Comparison of ENCODE assay signal across 1 cellular context in the genomic region with DNA sequence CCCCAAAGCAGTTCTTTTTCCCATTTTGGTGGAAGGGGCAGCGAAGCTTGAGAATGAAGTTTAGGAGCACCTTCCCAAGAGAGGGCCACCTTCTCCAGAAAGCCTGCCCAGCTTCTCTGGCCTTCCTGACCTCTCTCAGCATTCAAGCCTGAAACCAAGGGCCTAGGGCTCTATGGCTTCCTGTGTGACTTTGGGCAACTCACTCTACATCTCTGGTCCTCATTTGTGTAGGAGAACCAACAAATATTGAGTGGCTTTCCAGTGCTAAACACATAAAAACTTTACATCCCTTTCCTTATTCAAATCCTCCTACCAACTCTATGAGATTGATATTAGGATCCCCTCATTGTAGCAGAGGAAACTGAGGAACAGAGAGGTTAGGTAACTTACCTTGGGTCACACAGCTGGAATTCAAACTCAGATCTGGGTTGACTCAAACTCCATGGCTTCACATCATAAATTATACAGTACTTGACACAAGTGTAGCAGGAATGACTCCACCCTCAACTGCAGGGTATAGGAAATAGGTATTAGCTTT.
TF ChIP-seq lines count a peak whose summit lies in the region.

No MANE protein-coding gene starts in this region.

TF ChIP-seq in HepG2, 621 proteins besides CTCF, POLR2A, EP300 and RAD21:
- no peak for TF ChIP-seq HOXA5 (CRISPR knock-in tag; IDR thresholded peaks at IDR 0.05)
- TF ChIP-seq, protein P1, sequence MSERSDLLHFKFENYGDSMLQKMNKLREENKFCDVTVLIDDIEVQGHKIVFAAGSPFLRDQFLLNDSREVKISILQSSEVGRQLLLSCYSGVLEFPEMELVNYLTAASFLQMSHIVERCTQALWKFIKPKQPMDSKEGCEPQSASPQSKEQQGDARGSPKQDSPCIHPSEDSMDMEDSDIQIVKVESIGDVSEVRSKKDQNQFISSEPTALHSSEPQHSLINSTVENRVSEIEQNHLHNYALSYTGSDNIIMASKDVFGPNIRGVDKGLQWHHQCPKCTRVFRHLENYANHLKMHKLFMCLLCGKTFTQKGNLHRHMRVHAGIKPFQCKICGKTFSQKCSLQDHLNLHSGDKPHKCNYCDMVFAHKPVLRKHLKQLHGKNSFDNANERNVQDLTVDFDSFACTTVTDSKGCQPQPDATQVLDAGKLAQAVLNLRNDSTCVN (CRISPR knock-in tag; IDR thresholded peaks at IDR 0.05; ENCODE audit: borderline replicate concordance) = no peak
- TF ChIP-seq CBX2 (IDR thresholded peaks at IDR 0.05; ENCODE audit: low read depth, low read length) = no peak
- no peak for TF ChIP-seq CBX2 (CRISPR knock-in tag; IDR thresholded peaks at IDR 0.05; ENCODE audit: low read depth)
- peak; percentile 79; the same call in 1 of the 2 replicates for TF ChIP-seq ZNF768 (CRISPR knock-in tag; IDR thresholded peaks at IDR 0.05)
- no peak for TF ChIP-seq ZNF546 (CRISPR knock-in tag; conservative IDR thresholded peaks at IDR 0.05)
TF ChIP-seq in HepG2: peak in this region for 1.
